ENCODE assay signal across 8 cellular contexts in the genomic region with DNA sequence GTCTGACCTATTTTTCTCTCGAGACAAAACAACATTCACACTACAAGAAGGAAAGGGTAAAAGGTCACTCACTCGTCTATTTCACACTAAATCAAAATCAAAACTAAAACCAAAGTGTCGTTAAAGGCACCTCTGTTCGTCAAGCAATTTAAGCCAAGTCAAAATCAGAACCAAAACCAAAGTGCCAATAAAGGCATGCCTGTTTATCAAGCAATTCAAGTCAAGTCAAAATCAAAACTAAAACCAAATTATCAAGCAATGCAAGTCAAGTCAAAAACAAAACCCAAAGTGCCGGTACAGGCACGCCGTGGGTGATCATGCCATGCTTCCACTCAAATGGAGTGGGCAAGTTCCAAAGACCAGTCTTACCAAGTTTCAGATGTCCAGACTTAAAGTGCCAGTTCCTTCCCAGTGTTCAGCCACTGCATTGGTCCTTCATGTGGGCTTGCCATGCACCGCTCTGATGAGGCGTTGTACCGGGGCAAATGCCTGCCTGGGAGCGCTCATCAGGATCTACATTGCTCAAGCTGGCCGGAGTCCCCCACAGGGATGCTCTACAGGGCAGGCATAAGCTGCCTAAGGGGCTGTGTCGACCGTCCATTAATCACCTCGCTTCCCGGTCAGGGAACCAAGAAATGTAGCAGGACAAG. TPM values are rescaled to one million over a fixed set of nuclear protein-coding genes. Genes with fewer than 3 reads are reported as not detected.
DNase-seq lines count a peak whose midpoint lies in the region; ATAC-seq, FAIRE-seq and TF ChIP-seq lines count a peak whose summit lies in the region.
"Not testable (repeated sequence)": the region's sequence is repeated elsewhere in the genome, so short reads cannot be mapped to it uniquely, and the experiment has no call there.

No MANE protein-coding gene starts in this region.

- not testable (repeated sequence) for H3K4me1 ChIP-seq in HepG2 (ENCODE audit: insufficient read depth, low read length)

- not testable (repeated sequence) for H3K27me3 Mint-ChIP-seq in CD4-positive, alpha-beta T cell; T-cell; activated CD8-positive, alpha-beta memory T cell treated with anti-CD3 and anti-CD28 coated beads, Interleukin-2, amount 10 ng/mL, durations not matched to agents 7 days and 5 days; activated naive CD8-positive, alpha-beta T cell treated with anti-CD3 and anti-CD28 coated beads for 36 hours

- not testable (repeated sequence) for H4K20me1 ChIP-seq in HepG2 (ENCODE audit: insufficient read depth, low read length)

- not testable (repeated sequence) for H3K4me2 ChIP-seq in HepG2 (ENCODE audit: low read depth, low read length)

- TF ChIP-seq RAD21 in HepG2 (CRISPR knock-in tag; IDR thresholded peaks at IDR 0.05): not testable (repeated sequence)

- not testable (repeated sequence) for H3K36me3 Mint-ChIP-seq in CD4-positive, alpha-beta T cell (ENCODE audit: low read depth); T-cell; activated CD8-positive, alpha-beta memory T cell treated with anti-CD3 and anti-CD28 coated beads, Interleukin-2, amount 10 ng/mL, durations not matched to agents 7 days and 5 days; activated naive CD8-positive, alpha-beta T cell treated with anti-CD3 and anti-CD28 coated beads for 36 hours

- in situ Hi-C loops in HepG2 (cut with HindIII; ENCODE audit: extremely low pct_ligation_motif_present, low pct_unique_long_range_greater_than_20kb): not testable (repeated sequence)

- not testable (repeated sequence) for DNase-seq in CD4-positive, alpha-beta T cell; activated naive CD8-positive, alpha-beta T cell treated with anti-CD3 and anti-CD28 coated beads for 36 hours; HepG2 (ENCODE audit: low spot score)
- peak in 2 of 34 experiments; percentile 0 to 1 for DNase-seq in T-cell
- peak; percentile 53 for DNase-seq in activated CD8-positive, alpha-beta memory T cell treated with anti-CD3 and anti-CD28 coated beads, Interleukin-2, amount 10 ng/mL, durations not matched to agents 7 days and 5 days
- peak; percentile 5 for DNase-seq in stimulated activated CD4-positive, alpha-beta T cell treated with anti-CD3 and anti-CD28 coated beads, Interleukin-4, amount 100 ng/mL, for 1 hour

- POLR2A ChIA-PET in CD4-positive, alpha-beta T cell (lab: Charles Lee); T-cell (lab: Charles Lee); HepG2 (lab: Yijun Ruan, JAX): not testable (repeated sequence)

- not testable (repeated sequence) for H3K9ac ChIP-seq in HepG2 (ENCODE audit: insufficient read depth, low read depth, low read length)

- peak; percentile 24 for ATAC-seq in CD4-positive, alpha-beta T cell (ENCODE audit: poor library complexity)
- peak; percentile 61 for ATAC-seq in GM18520 (IDR thresholded peaks at IDR 0.05; ENCODE audit: unreplicated experiment)
- ATAC-seq in GM21390 (IDR thresholded peaks at IDR 0.05; ENCODE audit: unreplicated experiment): peak; percentile 69
- ATAC-seq in T-cell (replicated peaks in 1 of 4): peak in 1 of 4 experiments; percentile 34
- ATAC-seq in activated CD8-positive, alpha-beta memory T cell treated with anti-CD3 and anti-CD28 coated beads, Interleukin-2, amount 10 ng/mL, durations not matched to agents 7 days and 5 days: peak; percentile 75
- ATAC-seq in HepG2: not testable (repeated sequence)

- H3K4me3 Mint-ChIP-seq in CD4-positive, alpha-beta T cell: peak overlapping the region; percentile 72
- H3K4me3 Mint-ChIP-seq in T-cell: peak overlapping the region; percentile 52 to 81 (median 66)
- peak overlapping the region; percentile 77 for H3K4me3 Mint-ChIP-seq in activated CD8-positive, alpha-beta memory T cell treated with anti-CD3 and anti-CD28 coated beads, Interleukin-2, amount 10 ng/mL, durations not matched to agents 7 days and 5 days
- not testable (repeated sequence) for H3K4me3 Mint-ChIP-seq in activated naive CD8-positive, alpha-beta T cell treated with anti-CD3 and anti-CD28 coated beads for 36 hours

- not testable (repeated sequence) for H3K36me3 ChIP-seq in HepG2 (replicated peaks in 1 of 2; ENCODE audit: control insufficient read depth in 1 of 2, insufficient read depth in 2 of 2, low read length in 2 of 2)

- not testable (repeated sequence) for H3K27ac ChIP-seq in CD4-positive, alpha-beta T cell (ENCODE audit: low read depth, low read length); HepG2 (ENCODE audit: extremely low read length, insufficient read depth, low read length)

- not testable (repeated sequence) for TF ChIP-seq CTCF in CD4-positive, alpha-beta T cell (IDR thresholded peaks at IDR 0.05); HepG2 (CRISPR knock-in tag; IDR thresholded peaks at IDR 0.05)

- FAIRE-seq in HepG2 (lab: Jason Lieb, UNC): peak; percentile 78

- intact Hi-C loops in CD4-positive, alpha-beta T cell (cut with DNase I, micrococcal nuclease); HepG2 (cut with micrococcal nuclease; ENCODE audit: unreplicated experiment): not testable (repeated sequence)

- not testable (repeated sequence) for H3K4me1 Mint-ChIP-seq in CD4-positive, alpha-beta T cell (ENCODE audit: low read depth); activated naive CD8-positive, alpha-beta T cell treated with anti-CD3 and anti-CD28 coated beads for 36 hours
- peaks cover 14 to 19% (median 18%) of the 10 kb centered on the region in 3 donors for H3K4me1 Mint-ChIP-seq in T-cell
- peaks cover 22% of the 10 kb centered on the region for H3K4me1 Mint-ChIP-seq in activated CD8-positive, alpha-beta memory T cell treated with anti-CD3 and anti-CD28 coated beads, Interleukin-2, amount 10 ng/mL, durations not matched to agents 7 days and 5 days

- H3K9me3 Mint-ChIP-seq in CD4-positive, alpha-beta T cell; T-cell; activated CD8-positive, alpha-beta memory T cell treated with anti-CD3 and anti-CD28 coated beads, Interleukin-2, amount 10 ng/mL, durations not matched to agents 7 days and 5 days (ENCODE audit: low read depth); activated naive CD8-positive, alpha-beta T cell treated with anti-CD3 and anti-CD28 coated beads for 36 hours: not testable (repeated sequence)

- not testable (repeated sequence) for TF ChIP-seq EP300 in HepG2 (IDR thresholded peaks at IDR 0.05; ENCODE audit: low read depth in 2 of 2, low read length in 2 of 2); HepG2 (CRISPR knock-in tag; IDR thresholded peaks at IDR 0.05; ENCODE audit: borderline replicate concordance)

- peak overlapping the region; percentile 72 for H3K27ac Mint-ChIP-seq in CD4-positive, alpha-beta T cell
- H3K27ac Mint-ChIP-seq in T-cell: peak overlapping the region; percentile 85 to 96
- peak overlapping the region; percentile 95 for H3K27ac Mint-ChIP-seq in activated CD8-positive, alpha-beta memory T cell treated with anti-CD3 and anti-CD28 coated beads, Interleukin-2, amount 10 ng/mL, durations not matched to agents 7 days and 5 days
- H3K27ac Mint-ChIP-seq in activated naive CD8-positive, alpha-beta T cell treated with anti-CD3 and anti-CD28 coated beads for 36 hours: peak overlapping the region; percentile 59

- H3K79me2 ChIP-seq in HepG2 (ENCODE audit: insufficient read depth, low read length): not testable (repeated sequence)

- not testable (repeated sequence) for H3K9me3 ChIP-seq in CD4-positive, alpha-beta T cell (ENCODE audit: control insufficient read depth, low read length); HepG2 (ENCODE audit: low read length)

- 87% methylated on average over 13 of the region's 16 CpGs for WGBS in HepG2 (ENCODE audit: low lambda C conversion rate)

- H3K4me3 ChIP-seq in HepG2 (replicated peaks in 1 of 3; ENCODE audit: insufficient read depth in 1 of 3, low read depth in 2 of 3, low read length in 3 of 3): not testable (repeated sequence)

- BruUV-seq in HepG2 (replicated peaks; lab: Mats Ljungman, UMichigan): not testable (repeated sequence)

- TF ChIP-seq POLR2A in HepG2 (IDR thresholded peaks at IDR 0.05; ENCODE audit: insufficient read depth in 1 of 2, low read depth in 2 of 2, low read length in 2 of 2): not testable (repeated sequence)

- H3K27me3 ChIP-seq in CD4-positive, alpha-beta T cell (ENCODE audit: control insufficient read depth, insufficient read depth, low read length); HepG2 (ENCODE audit: control insufficient read depth in 1 of 2, insufficient read depth in 2 of 2, low read length in 2 of 2): not testable (repeated sequence)

- H2AFZ ChIP-seq in HepG2 (ENCODE audit: low read length): not testable (repeated sequence)

- CTCF ChIA-PET in CD4-positive, alpha-beta T cell (lab: Charles Lee); T-cell (lab: Charles Lee); HepG2 (lab: Yijun Ruan, JAX; ENCODE audit: low intra/inter-chr PET ratio, low total read pairs): not testable (repeated sequence)
- CTCF ChIA-PET in activated CD8-positive, alpha-beta memory T cell treated with anti-CD3 and anti-CD28 coated beads, Interleukin-2, amount 10 ng/mL, durations not matched to agents 7 days and 5 days (lab: Charles Lee): interaction anchor here (1.0 kb wide), 1 partner anchor 11 kb away, joined by 3 read pairs; no protein-coding TSS in a partner anchor

RNA-seq across cellular contexts. Expression of gene RBMX, which starts 55.1 kb away (rescaled TPM):
- total RNA-seq in CD4-positive, alpha-beta T cell: 100 to 1,000 TPM; 310 to 317 TPM
- total RNA-seq in T-cell: 100 to 1,000 TPM; 203 to 281 (median 209) TPM
- 100 to 1,000 TPM; 247 to 301 TPM for total RNA-seq in activated CD8-positive, alpha-beta memory T cell treated with anti-CD3 and anti-CD28 coated beads, Interleukin-2, amount 10 ng/mL, durations not matched to agents 7 days and 5 days
- total RNA-seq in activated naive CD8-positive, alpha-beta T cell treated with anti-CD3 and anti-CD28 coated beads for 36 hours: 100 to 1,000 TPM; 382 to 393 TPM
- 254 and 303 TPM in 2 replicates for total RNA-seq in HepG2 (2016; rRNA removed; fragmentation: Illumina TruSeq; extraction: Trizol)
- total RNA-seq in HepG2 (2016; cell fraction: cytosol; rRNA removed; fragmentation: Illumina TruSeq; extraction: Trizol; ENCODE audit: low read depth): 34.9 and 37.6 TPM in 2 replicates
- 248 and 273 TPM in 2 replicates for total RNA-seq in HepG2 (2016; cell fraction: insoluble cytoplasmic fraction; rRNA removed; fragmentation: Illumina TruSeq; extraction: Trizol)
- 101 and 111 TPM in 2 replicates for total RNA-seq in HepG2 (2016; cell fraction: membrane; rRNA removed; fragmentation: Illumina TruSeq; extraction: Trizol)
- 200 and 222 TPM in 2 replicates for total RNA-seq in HepG2 (2016; cell fraction: nucleus; rRNA removed; fragmentation: Illumina TruSeq; extraction: Trizol)
- polyA plus RNA-seq in HepG2 (2011; rRNA removed): 95.2 and 114 TPM in 2 replicates
- polyA plus RNA-seq in HepG2 (2011; cell fraction: cytosol; rRNA removed): 92.9 and 101 TPM in 2 replicates
- polyA plus RNA-seq in HepG2 (2011; cell fraction: nucleus; rRNA removed): 103 and 120 TPM in 2 replicates
- polyA plus RNA-seq in HepG2 (2012): 128 and 171 TPM in 2 replicates
- polyA plus RNA-seq in HepG2 (2016; cell fraction: cytosol; fragmentation: Illumina TruSeq; extraction: Trizol; ENCODE audit: low read depth): 36.0 and 39.5 TPM in 2 replicates
- 304 and 335 TPM in 2 replicates for polyA plus RNA-seq in HepG2 (2016; cell fraction: insoluble cytoplasmic fraction; fragmentation: Illumina TruSeq; extraction: Trizol; ENCODE audit: low read depth)
- polyA plus RNA-seq in HepG2 (2016; cell fraction: membrane; fragmentation: Illumina TruSeq; extraction: Trizol; ENCODE audit: low read depth): 78.9 and 89.0 TPM in 2 replicates
- 279 and 282 TPM in 2 replicates for polyA plus RNA-seq in HepG2 (2016; cell fraction: nucleus; fragmentation: Illumina TruSeq; extraction: Trizol; ENCODE audit: insufficient read depth, low read depth)
- polyA minus RNA-seq in HepG2 (2011; rRNA and poly(A)+ RNA removed; ENCODE audit: low replicate concordance): 63.4 and 108 TPM in 2 replicates
- 110 and 111 TPM in 2 replicates for polyA minus RNA-seq in HepG2 (2011; cell fraction: cytosol; rRNA and poly(A)+ RNA removed)
- polyA minus RNA-seq in HepG2 (2011; cell fraction: nucleus; rRNA and poly(A)+ RNA removed): 119 and 149 TPM in 2 replicates
